ENCODE assay signal across 9 cellular contexts in genomic region chr1:9399510-9400424, GRCh38.
DNase-seq lines count a peak whose midpoint lies in the region; ATAC-seq, FAIRE-seq and TF ChIP-seq lines count a peak whose summit lies in the region.
"Had no signal": no experiment of that assay in that cellular context is flagged by ENCODE, and none has a peak within 500 bp of the region (broad histone marks: within the 10 kb centered on the region; RNA-seq: fewer than 3 reads in every experiment).

No MANE protein-coding gene starts in this region.

- peaks cover 12% of the 10 kb centered on the region for H3K27me3 Mint-ChIP-seq in neural progenitor cell (ENCODE audit: insufficient read depth, low read depth)
- no peaks in the 10 kb centered on the region for H3K27me3 Mint-ChIP-seq in T-helper 2 cell treated with Interferon-gamma antibody and Interleukin-4, amounts not matched to agents 5 μg/mL and 100 μg/mL, for 36 hours (ENCODE audit: low read depth)

- H3K4me1 ChIP-seq in ectodermal cell (ENCODE audit: control insufficient read depth, insufficient read depth, low read length) (peaks cover 14% of the 10 kb centered on the region), neural progenitor cell (peaks cover 14% of the 10 kb centered on the region)

- H3K79me2 ChIP-seq in neural progenitor cell (ENCODE audit: low read depth): no peaks in the 10 kb centered on the region

- H3K4me3 ChIP-seq in ectodermal cell (ENCODE audit: insufficient read depth, low read depth, low read length) (no peak overlapping the region), neural progenitor cell (no peak overlapping the region)

- no peak for FAIRE-seq in D721Med (lab: Jason Lieb, UNC)

- WGBS in ectodermal cell, 2 experiments: 62% methylated on average over 21 of the region's 21 CpGs

- H3K27me3 ChIP-seq in ectodermal cell (ENCODE audit: control insufficient read depth, insufficient read depth, low read length, poor library complexity, severe bottlenecking) (no peaks in the 10 kb centered on the region), neural progenitor cell (no peaks in the 10 kb centered on the region)

- H3K9me3 ChIP-seq in ectodermal cell (ENCODE audit: control insufficient read depth, low read length): no peaks in the 10 kb centered on the region
- no peaks in the 10 kb centered on the region for H3K9me3 ChIP-seq in neural progenitor cell (ENCODE audit: low read depth)

- H2AFZ ChIP-seq in neural progenitor cell (replicated peaks): no peak overlapping the region

- DNase-seq in DMS 273 (lab: John Stamatoyannopoulos, UW; ENCODE audit: unreplicated experiment) (peak; percentile 89), NCI-H345 (lab: John Stamatoyannopoulos, UW) (peak; percentile 90), neural progenitor cell (ENCODE audit: low spot score) (no peak), ecto neural progenitor cell (ENCODE audit: low spot score) (no peak), D721Med (ENCODE audit: insufficient read length, low spot score) (no peak)
- no peak for DNase-seq in T-helper 2 cell treated with Interferon-gamma antibody and Interleukin-4, amounts not matched to agents 5 μg/mL and 100 μg/mL, for 36 hours (ENCODE audit: low spot score)

- no peak overlapping the region for H3K9ac ChIP-seq in neural progenitor cell

- peaks cover 6% of the 10 kb centered on the region for H3K9me3 Mint-ChIP-seq in neural progenitor cell
- H3K9me3 Mint-ChIP-seq in T-helper 2 cell treated with Interferon-gamma antibody and Interleukin-4, amounts not matched to agents 5 μg/mL and 100 μg/mL, for 36 hours: peaks cover 4% of the 10 kb centered on the region

- H4K20me1 ChIP-seq in neural progenitor cell (ENCODE audit: low read depth): no peaks in the 10 kb centered on the region

- no peak overlapping the region for H3K4me3 Mint-ChIP-seq in neural progenitor cell
- H3K4me3 Mint-ChIP-seq in T-helper 2 cell treated with Interferon-gamma antibody and Interleukin-4, amounts not matched to agents 5 μg/mL and 100 μg/mL, for 36 hours: no peak overlapping the region

- TF ChIP-seq CTCF in neural progenitor cell (IDR thresholded peaks at IDR 0.05) (no peak), D721Med (IDR thresholded peaks at IDR 0.05; ENCODE audit: insufficient read depth, missing control alignments) (no peak)

- no peak for ATAC-seq in HG03139 (IDR thresholded peaks at IDR 0.05; ENCODE audit: unreplicated experiment)

- H3K4me1 Mint-ChIP-seq in neural progenitor cell: peaks cover 18% of the 10 kb centered on the region
- peaks cover 7% of the 10 kb centered on the region for H3K4me1 Mint-ChIP-seq in T-helper 2 cell treated with Interferon-gamma antibody and Interleukin-4, amounts not matched to agents 5 μg/mL and 100 μg/mL, for 36 hours (ENCODE audit: low read depth)

- no peak overlapping the region for H3K4me2 ChIP-seq in neural progenitor cell

- peak overlapping the region; percentile 33 for H3K27ac Mint-ChIP-seq in neural progenitor cell
- H3K27ac Mint-ChIP-seq in T-helper 2 cell treated with Interferon-gamma antibody and Interleukin-4, amounts not matched to agents 5 μg/mL and 100 μg/mL, for 36 hours: no peak overlapping the region

- H3K27ac ChIP-seq in ectodermal cell (ENCODE audit: insufficient read depth, low read depth, low read length, poor library complexity, severe bottlenecking): peak overlapping the region; percentile 40
- H3K27ac ChIP-seq in neural progenitor cell: no peak overlapping the region
- H3K27ac ChIP-seq: epithelial cell of prostate had no signal

- H3K36me3 Mint-ChIP-seq in neural progenitor cell: peaks cover 3% of the 10 kb centered on the region
- H3K36me3 Mint-ChIP-seq in T-helper 2 cell treated with Interferon-gamma antibody and Interleukin-4, amounts not matched to agents 5 μg/mL and 100 μg/mL, for 36 hours (ENCODE audit: low read depth): no peaks in the 10 kb centered on the region

- H3F3A ChIP-seq in neural progenitor cell (ENCODE audit: low read depth): peaks cover 7% of the 10 kb centered on the region

- no peaks in the 10 kb centered on the region for H3K36me3 ChIP-seq in ectodermal cell (ENCODE audit: control insufficient read depth, insufficient read depth, low read length)
- no peaks in the 10 kb centered on the region for H3K36me3 ChIP-seq in neural progenitor cell

Comparison
In these comparisons a context has a peak if more than half of its experiments do, and no peak if none do; other contexts are left out.
1. DNase-seq: peak in DMS 273 (single experiment) and NCI-H345 (single experiment); none in neural progenitor cell (single experiment), ecto neural progenitor cell (single experiment), D721Med (single experiment) and T-helper 2 cell treated with Interferon-gamma antibody and Interleukin-4, amounts not matched to agents 5 μg/mL and 100 μg/mL, for 36 hours (single experiment).